ENCODE assay signal across 1 cellular context in the genomic region with DNA sequence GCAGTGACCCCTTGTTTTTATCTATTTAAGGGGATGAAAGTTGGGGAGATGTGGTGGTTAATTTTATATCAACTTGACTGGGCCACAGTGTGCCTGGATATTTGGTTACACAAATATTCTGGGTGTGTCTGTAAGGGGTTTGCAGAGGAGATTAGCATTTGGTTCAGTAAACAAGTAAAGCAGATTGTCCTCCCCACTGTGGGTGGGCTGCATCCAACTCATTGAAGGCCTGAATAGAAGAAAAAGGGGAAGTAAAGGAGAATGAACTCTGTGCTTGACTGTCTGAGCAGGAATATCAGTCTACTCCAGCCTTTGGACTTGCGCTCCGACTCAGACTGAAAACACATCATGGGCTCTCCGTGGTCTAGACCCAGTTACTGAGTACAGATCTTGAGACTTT.
TF ChIP-seq lines count a peak whose summit lies in the region.

No MANE protein-coding gene starts in this region.

TF ChIP-seq in H1, 55 proteins besides CTCF, POLR2A, EP300 and RAD21:
- TF ChIP-seq RBBP5 (IDR thresholded peaks at IDR 0.05; ENCODE audit: borderline replicate concordance, low read depth, low read length) (no peak), HDAC2 (IDR thresholded peaks at IDR 0.05; ENCODE audit: borderline replicate concordance in 1 of 2, low read depth in 2 of 2, low read length in 2 of 2) (no peak), HDAC6 (IDR thresholded peaks at IDR 0.05; ENCODE audit: low read depth, low read length) (no peak), SIN3A (conservative IDR thresholded peaks at IDR 0.05 in 1 of 2, IDR thresholded peaks at IDR 0.05 in 1 of 2; ENCODE audit: low read depth in 1 of 2, low read length in 2 of 2) (no peak), ASH2L (IDR thresholded peaks at IDR 0.05; ENCODE audit: low read length) (no peak), SP4 (IDR thresholded peaks at IDR 0.05; ENCODE audit: low read length) (no peak), CEBPB (IDR thresholded peaks at IDR 0.05; ENCODE audit: low read depth, low read length) (no peak), YY1 (IDR thresholded peaks at IDR 0.05; ENCODE audit: low read depth, low read length) (no peak), TCF12 (IDR thresholded peaks at IDR 0.05; ENCODE audit: low read depth, low read length) (no peak)
